Comparison of ENCODE assay signal across 19 cellular contexts in genomic region chr12:128652136-128652751, GRCh38.
DNase-seq lines count a peak whose midpoint lies in the region.
"Had no signal": no experiment of that assay in that cellular context is flagged by ENCODE, and none has a peak within 500 bp of the region (broad histone marks: within the 10 kb centered on the region; RNA-seq: fewer than 3 reads in every experiment).

No MANE protein-coding gene starts in this region.

- no CpG with 5 or more reads among the region's 17 CpGs for WGBS in neuronal stem cell (ENCODE audit: extremely low coverage in 2 of 2, insufficient read length in 2 of 2, insufficient replicate concordance in 1 of 2), 2 donors

- DNase-seq in amygdala (lab: John Stamatoyannopoulos, UW) (peak in 34 of 56 donors; percentile 16 to 68 (median 31)), globus pallidus (ENCODE audit: low spot score) (peak; percentile 46), neuronal stem cell (ENCODE audit: low spot score) (no peak), kidney glomerular epithelial cell (lab: John Stamatoyannopoulos, UW) (no peak), HK-2 (ENCODE audit: unreplicated experiment) (no peak)
- DNase-seq in activated effector memory CD4-positive, alpha-beta T cell treated with Interleukin-2 at 50 U/mL for 16 hours, result no peak
- DNase-seq: CD8-positive, alpha-beta memory T cell; DMS53; EL; GOT3; KBM-7; NCI-H1105; NCI-H2081; NCI-H2171 treated with DMSO at 0.1 percent for 48 hours; NCI-H446; OCI-M1; Right ventricle myocardium superior had no signal

- H4K8ac ChIP-seq in neuronal stem cell (ENCODE audit: low read depth, low read length), result no peak overlapping the region

- H3K27ac ChIP-seq in neuronal stem cell (replicated peaks; ENCODE audit: low read length) (no peak overlapping the region), temporal lobe (ENCODE audit: low read depth, low read length) (peak overlapping the region; percentile 58)
- H3K27ac ChIP-seq: BLaER1 treated with 17β-estradiol and CSF1 and Interleukin-3, amounts not matched to agents 10 nM and 100 nM had no signal

- no peak overlapping the region for H2BK12ac ChIP-seq in neuronal stem cell (ENCODE audit: low read length)

- H3K27me3 ChIP-seq in neuronal stem cell (ENCODE audit: control insufficient read depth in 3 of 3, insufficient read depth in 3 of 3, low read depth in 1 of 3, low read length in 3 of 3), result no peaks in the 10 kb centered on the region
- H3K27me3 ChIP-seq: BLaER1 treated with 17β-estradiol and CSF1 and Interleukin-3, amounts not matched to agents 10 nM and 100 nM had no signal

- peak overlapping the region; percentile 46 for H2BK15ac ChIP-seq in neuronal stem cell (ENCODE audit: low read length)

- H3K9me3 ChIP-seq in neuronal stem cell (replicated peaks in 1 of 2; ENCODE audit: control insufficient read depth in 2 of 2, insufficient read depth in 1 of 2, low read depth in 1 of 2, low read length in 2 of 2), result peaks cover 0 to 8% of the 10 kb centered on the region in 2 donors

- no peak overlapping the region for H3K4me3 ChIP-seq in neuronal stem cell (ENCODE audit: low read length in 2 of 2)
- H3K4me3 ChIP-seq: BLaER1 treated with 17β-estradiol and CSF1 and Interleukin-3, amounts not matched to agents 10 nM and 100 nM had no signal

- no peak overlapping the region for H4K91ac ChIP-seq in neuronal stem cell (ENCODE audit: low read depth, low read length, poor library complexity)

- H3K4me2 ChIP-seq in neuronal stem cell (ENCODE audit: insufficient read depth, low read length, poor library complexity, severe bottlenecking), result no peak overlapping the region
- H3K4me2 ChIP-seq: BLaER1 treated with 17β-estradiol and CSF1 and Interleukin-3, amounts not matched to agents 10 nM and 100 nM had no signal

- H2BK120ac ChIP-seq in neuronal stem cell (ENCODE audit: low read depth, low read length), result no peak overlapping the region

- no peak overlapping the region for H3K4ac ChIP-seq in neuronal stem cell (ENCODE audit: low read length)

- H3K14ac ChIP-seq in neuronal stem cell (ENCODE audit: low read length), result peak overlapping the region; percentile 48

- H3K23ac ChIP-seq in neuronal stem cell (ENCODE audit: low read depth, low read length, poor library complexity), result no peak overlapping the region

- H3K9ac ChIP-seq in neuronal stem cell (ENCODE audit: low read depth, low read length, poor library complexity), result no peak overlapping the region
- H3K9ac ChIP-seq: BLaER1 treated with 17β-estradiol and CSF1 and Interleukin-3, amounts not matched to agents 10 nM and 100 nM had no signal

- H2BK5ac ChIP-seq in neuronal stem cell (ENCODE audit: low read length), result no peak overlapping the region

- H2AK5ac ChIP-seq in neuronal stem cell (ENCODE audit: low read depth, low read length), result no peak overlapping the region

- peaks cover 0 to 6% of the 10 kb centered on the region in 2 donors for H3K4me1 ChIP-seq in neuronal stem cell (ENCODE audit: control insufficient read depth in 2 of 2, insufficient read depth in 1 of 2, low read depth in 1 of 2, low read length in 2 of 2)

- no peaks in the 10 kb centered on the region for H3K79me1 ChIP-seq in neuronal stem cell (ENCODE audit: low read depth, low read length)

- H3K18ac ChIP-seq in neuronal stem cell (ENCODE audit: low read length), result peak overlapping the region; percentile 85

- no peaks in the 10 kb centered on the region for H3K36me3 ChIP-seq in neuronal stem cell (replicated peaks in 1 of 2; ENCODE audit: control insufficient read depth in 2 of 2, insufficient read depth in 2 of 2, low read length in 2 of 2)
- H3K36me3 ChIP-seq: BLaER1 treated with 17β-estradiol and CSF1 and Interleukin-3, amounts not matched to agents 10 nM and 100 nM had no signal

- H2AFZ ChIP-seq in neuronal stem cell (ENCODE audit: low read length), result no peak overlapping the region

Comparison
In these comparisons a context has a peak if more than half of its experiments do, and no peak if none do; other contexts are left out.
1. DNase-seq: peak in amygdala (34 of 56) and globus pallidus (single experiment); none in neuronal stem cell (single experiment), kidney glomerular epithelial cell (single experiment), HK-2 (single experiment) and activated effector memory CD4-positive, alpha-beta T cell treated with Interleukin-2 at 50 U/mL for 16 hours (single experiment).